Comparison of ENCODE assay signal across 1 cellular context in genomic region chr19:12884926-12885748, GRCh38.
TF ChIP-seq lines count a peak whose summit lies in the region.

No MANE protein-coding gene starts in this region.

TF ChIP-seq in K562, 482 proteins besides CTCF, POLR2A, EP300 and RAD21 (continued from another document and continues in another):
- TF ChIP-seq GABPA (tag; conservative IDR thresholded peaks at IDR 0.05; ENCODE audit: low read depth) (peak; percentile 72), KLF1 (tag; IDR thresholded peaks at IDR 0.05) (no peak), DNMT1 (IDR thresholded peaks at IDR 0.05) (no peak), MED1 (CRISPR knock-in tag; IDR thresholded peaks at IDR 0.05; ENCODE audit: borderline replicate concordance) (no peak), ZNF263 (CRISPR knock-in tag; IDR thresholded peaks at IDR 0.05; ENCODE audit: borderline replicate concordance) (no peak; the same call in 1 of the 2 replicates), MAX (CRISPR knock-in tag; IDR thresholded peaks at IDR 0.05) (peak; percentile 94), SIN3B (IDR thresholded peaks at IDR 0.05; ENCODE audit: low read depth) (0 out of 2 replicates have a peak, but pooled peaks have one; percentile 56), ZFP91 (CRISPR knock-in tag; IDR thresholded peaks at IDR 0.05) (0 out of 2 replicates have a peak, but pooled peaks have one; percentile 6), THAP7 (CRISPR knock-in tag; IDR thresholded peaks at IDR 0.05) (no peak), BACH1 (tag; IDR thresholded peaks at IDR 0.05) (no peak), PYGO2 (tag; IDR thresholded peaks at IDR 0.05) (no peak), PATZ1 (CRISPR knock-in tag; IDR thresholded peaks at IDR 0.05; ENCODE audit: borderline replicate concordance) (no peak), GATAD2A (IDR thresholded peaks at IDR 0.05) (peak; percentile 66; the same call in 1 of the 2 replicates), CBX3 (IDR thresholded peaks at IDR 0.05; ENCODE audit: borderline replicate concordance in 1 of 2, low read length in 2 of 2) (peak in 1 of 2 experiments; percentile 43; a peak in 2 of 3 replicates), KAT7 (CRISPR knock-in tag; IDR thresholded peaks at IDR 0.05; ENCODE audit: borderline replicate concordance) (0 out of 2 replicates have a peak, but pooled peaks have one; percentile 49), ZC3H4 (CRISPR knock-in tag; IDR thresholded peaks at IDR 0.05; ENCODE audit: borderline replicate concordance) (0 out of 2 replicates have a peak, but pooled peaks have one; percentile 71), CEBPG (CRISPR knock-in tag; IDR thresholded peaks at IDR 0.05) (peak; percentile 53; the same call in 1 of the 2 replicates), CEBPG (tag; conservative IDR thresholded peaks at IDR 0.05 in 1 of 2, IDR thresholded peaks at IDR 0.05 in 1 of 2) (no peak; a peak in 1 of 4 replicates), FOXK2 (conservative IDR thresholded peaks at IDR 0.05 in 1 of 2, IDR thresholded peaks at IDR 0.05 in 1 of 2; ENCODE audit: low read depth in 2 of 2) (peak; percentile 73 to 80; a peak in 1 of 4 replicates), PHF8 (IDR thresholded peaks at IDR 0.05; ENCODE audit: borderline replicate concordance, low read length) (peak; percentile 41; the same call in 1 of the 2 replicates), SMAD4 (CRISPR knock-in tag; conservative IDR thresholded peaks at IDR 0.05) (peak; percentile 49), MYC (IDR thresholded peaks at IDR 0.05; ENCODE audit: low read depth, low read length) (peak; percentile 85), MYC (CRISPR knock-in tag; IDR thresholded peaks at IDR 0.05; ENCODE audit: borderline replicate concordance, low read depth) (peak; percentile 77; the same call in 1 of the 2 replicates), SREBF2 (CRISPR knock-in tag; IDR thresholded peaks at IDR 0.05) (no peak), ZBTB11 (CRISPR knock-in tag; IDR thresholded peaks at IDR 0.05) (peak in 2 of 3 experiments; percentile 59 to 81; a peak in 3 of 6 replicates)
- TF ChIP-seq, protein P1, sequence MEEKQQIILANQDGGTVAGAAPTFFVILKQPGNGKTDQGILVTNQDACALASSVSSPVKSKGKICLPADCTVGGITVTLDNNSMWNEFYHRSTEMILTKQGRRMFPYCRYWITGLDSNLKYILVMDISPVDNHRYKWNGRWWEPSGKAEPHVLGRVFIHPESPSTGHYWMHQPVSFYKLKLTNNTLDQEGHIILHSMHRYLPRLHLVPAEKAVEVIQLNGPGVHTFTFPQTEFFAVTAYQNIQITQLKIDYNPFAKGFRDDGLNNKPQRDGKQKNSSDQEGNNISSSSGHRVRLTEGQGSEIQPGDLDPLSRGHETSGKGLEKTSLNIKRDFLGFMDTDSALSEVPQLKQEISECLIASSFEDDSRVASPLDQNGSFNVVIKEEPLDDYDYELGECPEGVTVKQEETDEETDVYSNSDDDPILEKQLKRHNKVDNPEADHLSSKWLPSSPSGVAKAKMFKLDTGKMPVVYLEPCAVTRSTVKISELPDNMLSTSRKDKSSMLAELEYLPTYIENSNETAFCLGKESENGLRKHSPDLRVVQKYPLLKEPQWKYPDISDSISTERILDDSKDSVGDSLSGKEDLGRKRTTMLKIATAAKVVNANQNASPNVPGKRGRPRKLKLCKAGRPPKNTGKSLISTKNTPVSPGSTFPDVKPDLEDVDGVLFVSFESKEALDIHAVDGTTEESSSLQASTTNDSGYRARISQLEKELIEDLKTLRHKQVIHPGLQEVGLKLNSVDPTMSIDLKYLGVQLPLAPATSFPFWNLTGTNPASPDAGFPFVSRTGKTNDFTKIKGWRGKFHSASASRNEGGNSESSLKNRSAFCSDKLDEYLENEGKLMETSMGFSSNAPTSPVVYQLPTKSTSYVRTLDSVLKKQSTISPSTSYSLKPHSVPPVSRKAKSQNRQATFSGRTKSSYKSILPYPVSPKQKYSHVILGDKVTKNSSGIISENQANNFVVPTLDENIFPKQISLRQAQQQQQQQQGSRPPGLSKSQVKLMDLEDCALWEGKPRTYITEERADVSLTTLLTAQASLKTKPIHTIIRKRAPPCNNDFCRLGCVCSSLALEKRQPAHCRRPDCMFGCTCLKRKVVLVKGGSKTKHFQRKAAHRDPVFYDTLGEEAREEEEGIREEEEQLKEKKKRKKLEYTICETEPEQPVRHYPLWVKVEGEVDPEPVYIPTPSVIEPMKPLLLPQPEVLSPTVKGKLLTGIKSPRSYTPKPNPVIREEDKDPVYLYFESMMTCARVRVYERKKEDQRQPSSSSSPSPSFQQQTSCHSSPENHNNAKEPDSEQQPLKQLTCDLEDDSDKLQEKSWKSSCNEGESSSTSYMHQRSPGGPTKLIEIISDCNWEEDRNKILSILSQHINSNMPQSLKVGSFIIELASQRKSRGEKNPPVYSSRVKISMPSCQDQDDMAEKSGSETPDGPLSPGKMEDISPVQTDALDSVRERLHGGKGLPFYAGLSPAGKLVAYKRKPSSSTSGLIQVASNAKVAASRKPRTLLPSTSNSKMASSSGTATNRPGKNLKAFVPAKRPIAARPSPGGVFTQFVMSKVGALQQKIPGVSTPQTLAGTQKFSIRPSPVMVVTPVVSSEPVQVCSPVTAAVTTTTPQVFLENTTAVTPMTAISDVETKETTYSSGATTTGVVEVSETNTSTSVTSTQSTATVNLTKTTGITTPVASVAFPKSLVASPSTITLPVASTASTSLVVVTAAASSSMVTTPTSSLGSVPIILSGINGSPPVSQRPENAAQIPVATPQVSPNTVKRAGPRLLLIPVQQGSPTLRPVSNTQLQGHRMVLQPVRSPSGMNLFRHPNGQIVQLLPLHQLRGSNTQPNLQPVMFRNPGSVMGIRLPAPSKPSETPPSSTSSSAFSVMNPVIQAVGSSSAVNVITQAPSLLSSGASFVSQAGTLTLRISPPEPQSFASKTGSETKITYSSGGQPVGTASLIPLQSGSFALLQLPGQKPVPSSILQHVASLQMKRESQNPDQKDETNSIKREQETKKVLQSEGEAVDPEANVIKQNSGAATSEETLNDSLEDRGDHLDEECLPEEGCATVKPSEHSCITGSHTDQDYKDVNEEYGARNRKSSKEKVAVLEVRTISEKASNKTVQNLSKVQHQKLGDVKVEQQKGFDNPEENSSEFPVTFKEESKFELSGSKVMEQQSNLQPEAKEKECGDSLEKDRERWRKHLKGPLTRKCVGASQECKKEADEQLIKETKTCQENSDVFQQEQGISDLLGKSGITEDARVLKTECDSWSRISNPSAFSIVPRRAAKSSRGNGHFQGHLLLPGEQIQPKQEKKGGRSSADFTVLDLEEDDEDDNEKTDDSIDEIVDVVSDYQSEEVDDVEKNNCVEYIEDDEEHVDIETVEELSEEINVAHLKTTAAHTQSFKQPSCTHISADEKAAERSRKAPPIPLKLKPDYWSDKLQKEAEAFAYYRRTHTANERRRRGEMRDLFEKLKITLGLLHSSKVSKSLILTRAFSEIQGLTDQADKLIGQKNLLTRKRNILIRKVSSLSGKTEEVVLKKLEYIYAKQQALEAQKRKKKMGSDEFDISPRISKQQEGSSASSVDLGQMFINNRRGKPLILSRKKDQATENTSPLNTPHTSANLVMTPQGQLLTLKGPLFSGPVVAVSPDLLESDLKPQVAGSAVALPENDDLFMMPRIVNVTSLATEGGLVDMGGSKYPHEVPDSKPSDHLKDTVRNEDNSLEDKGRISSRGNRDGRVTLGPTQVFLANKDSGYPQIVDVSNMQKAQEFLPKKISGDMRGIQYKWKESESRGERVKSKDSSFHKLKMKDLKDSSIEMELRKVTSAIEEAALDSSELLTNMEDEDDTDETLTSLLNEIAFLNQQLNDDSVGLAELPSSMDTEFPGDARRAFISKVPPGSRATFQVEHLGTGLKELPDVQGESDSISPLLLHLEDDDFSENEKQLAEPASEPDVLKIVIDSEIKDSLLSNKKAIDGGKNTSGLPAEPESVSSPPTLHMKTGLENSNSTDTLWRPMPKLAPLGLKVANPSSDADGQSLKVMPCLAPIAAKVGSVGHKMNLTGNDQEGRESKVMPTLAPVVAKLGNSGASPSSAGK (IDR thresholded peaks at IDR 0.05) = peak; percentile 96
- TF ChIP-seq, protein P2, sequence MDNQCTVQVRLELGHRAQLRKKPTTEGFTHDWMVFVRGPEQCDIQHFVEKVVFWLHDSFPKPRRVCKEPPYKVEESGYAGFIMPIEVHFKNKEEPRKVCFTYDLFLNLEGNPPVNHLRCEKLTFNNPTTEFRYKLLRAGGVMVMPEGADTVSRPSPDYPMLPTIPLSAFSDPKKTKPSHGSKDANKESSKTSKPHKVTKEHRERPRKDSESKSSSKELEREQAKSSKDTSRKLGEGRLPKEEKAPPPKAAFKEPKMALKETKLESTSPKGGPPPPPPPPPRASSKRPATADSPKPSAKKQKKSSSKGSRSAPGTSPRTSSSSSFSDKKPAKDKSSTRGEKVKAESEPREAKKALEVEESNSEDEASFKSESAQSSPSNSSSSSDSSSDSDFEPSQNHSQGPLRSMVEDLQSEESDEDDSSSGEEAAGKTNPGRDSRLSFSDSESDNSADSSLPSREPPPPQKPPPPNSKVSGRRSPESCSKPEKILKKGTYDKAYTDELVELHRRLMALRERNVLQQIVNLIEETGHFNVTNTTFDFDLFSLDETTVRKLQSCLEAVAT (IDR thresholded peaks at IDR 0.05) = 0 out of 4 replicates have a peak, but pooled peaks of 1 of the 2 experiments have one; percentile 46
- TF ChIP-seq, protein P3, sequence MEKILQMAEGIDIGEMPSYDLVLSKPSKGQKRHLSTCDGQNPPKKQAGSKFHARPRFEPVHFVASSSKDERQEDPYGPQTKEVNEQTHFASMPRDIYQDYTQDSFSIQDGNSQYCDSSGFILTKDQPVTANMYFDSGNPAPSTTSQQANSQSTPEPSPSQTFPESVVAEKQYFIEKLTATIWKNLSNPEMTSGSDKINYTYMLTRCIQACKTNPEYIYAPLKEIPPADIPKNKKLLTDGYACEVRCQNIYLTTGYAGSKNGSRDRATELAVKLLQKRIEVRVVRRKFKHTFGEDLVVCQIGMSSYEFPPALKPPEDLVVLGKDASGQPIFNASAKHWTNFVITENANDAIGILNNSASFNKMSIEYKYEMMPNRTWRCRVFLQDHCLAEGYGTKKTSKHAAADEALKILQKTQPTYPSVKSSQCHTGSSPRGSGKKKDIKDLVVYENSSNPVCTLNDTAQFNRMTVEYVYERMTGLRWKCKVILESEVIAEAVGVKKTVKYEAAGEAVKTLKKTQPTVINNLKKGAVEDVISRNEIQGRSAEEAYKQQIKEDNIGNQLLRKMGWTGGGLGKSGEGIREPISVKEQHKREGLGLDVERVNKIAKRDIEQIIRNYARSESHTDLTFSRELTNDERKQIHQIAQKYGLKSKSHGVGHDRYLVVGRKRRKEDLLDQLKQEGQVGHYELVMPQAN (IDR thresholded peaks at IDR 0.05; ENCODE audit: borderline replicate concordance) = peak; percentile 87
